26 cellular contexts compared by ENCODE assay signal in genomic region chr1:28302247-28302646, GRCh38. TPM values are rescaled to one million over a fixed set of nuclear protein-coding genes. Genes with fewer than 3 reads are reported as not detected.
DNase-seq lines count a peak whose midpoint lies in the region; ATAC-seq, FAIRE-seq and TF ChIP-seq lines count a peak whose summit lies in the region.
"Had no signal": no experiment of that assay in that cellular context is flagged by ENCODE, and none has a peak within 500 bp of the region (broad histone marks: within the 10 kb centered on the region; RNA-seq: fewer than 3 reads in every experiment).

No MANE protein-coding gene starts in this region.

- peaks cover 8% of the 10 kb centered on the region for H3K79me1 ChIP-seq in trophoblast cell (ENCODE audit: low read length)

- FAIRE-seq in HepG2 (lab: Jason Lieb, UNC) = no peak
- FAIRE-seq: A549, GM12878, GM12892, GM18507 had no signal

- H3K27me3 ChIP-seq in HepG2 (ENCODE audit: control insufficient read depth in 1 of 2, insufficient read depth in 2 of 2, low read length in 2 of 2) (no peaks in the 10 kb centered on the region), right lobe of liver (no peaks in the 10 kb centered on the region), trophoblast cell (ENCODE audit: insufficient read depth, low read length) (no peaks in the 10 kb centered on the region)
- H3K27me3 ChIP-seq: BE2C, BLaER1 had no signal

- no peaks in the 10 kb centered on the region for H3K27me3 Mint-ChIP-seq in activated naive CD4-positive, alpha-beta T cell treated with anti-CD3 and anti-CD28 coated beads, Interleukin-2, amount 50 U/mL, for 24 hours
- H3K27me3 Mint-ChIP-seq in activated naive CD4-positive, alpha-beta T cell treated with anti-CD3 and anti-CD28 coated beads for 36 hours (ENCODE audit: low read depth) = peaks cover under 1% of the 10 kb centered on the region
- H3K27me3 Mint-ChIP-seq: CD4-positive, alpha-beta memory T cell had no signal

- no peaks in the 10 kb centered on the region for H3K9me3 Mint-ChIP-seq in activated naive CD4-positive, alpha-beta T cell treated with anti-CD3 and anti-CD28 coated beads, Interleukin-2, amount 50 U/mL, for 24 hours
- no peaks in the 10 kb centered on the region for H3K9me3 Mint-ChIP-seq in activated naive CD4-positive, alpha-beta T cell treated with anti-CD3 and anti-CD28 coated beads for 36 hours
- H3K9me3 Mint-ChIP-seq: CD14-positive monocyte; CD8-positive, alpha-beta memory T cell had no signal

- no peak for TF ChIP-seq RAD21 in HepG2 (CRISPR knock-in tag; IDR thresholded peaks at IDR 0.05)

- CTCF ChIA-PET in activated naive CD4-positive, alpha-beta T cell treated with anti-CD3 and anti-CD28 coated beads for 36 hours (lab: Charles Lee) = interaction anchor here (0.5 to 1.3 kb wide), 4 partner anchors 19 to 638 kb away, joined by 3 to 6 read pairs (median 4); no protein-coding TSS in a partner anchor
- CTCF ChIA-PET in HepG2 (lab: Yijun Ruan, JAX; ENCODE audit: low intra/inter-chr PET ratio, low total read pairs) = no interaction called here

- H2BK5ac ChIP-seq in trophoblast cell (ENCODE audit: low read depth, low read length, poor library complexity) = no peak overlapping the region

- H3K4me2 ChIP-seq in HepG2 (ENCODE audit: low read depth, low read length) (no peak overlapping the region), trophoblast cell (ENCODE audit: low read length) (no peak overlapping the region)
- H3K4me2 ChIP-seq: A549, BLaER1 had no signal

- BruUV-seq in HepG2 (replicated peaks; lab: Mats Ljungman, UMichigan) = no TSS peak

- H3K4me3 ChIP-seq in HepG2 (replicated peaks in 1 of 3; ENCODE audit: insufficient read depth in 1 of 3, low read depth in 2 of 3, low read length in 3 of 3) (no peak overlapping the region), right lobe of liver (no peak overlapping the region), trophoblast cell (ENCODE audit: low read depth, low read length) (no peak overlapping the region)
- H3K4me3 ChIP-seq: A549, BLaER1, GM12878 had no signal

- peak overlapping the region; percentile 55 for H4K91ac ChIP-seq in trophoblast cell (ENCODE audit: low read depth, low read length)

- TF ChIP-seq EP300 in HepG2 (IDR thresholded peaks at IDR 0.05; ENCODE audit: low read depth in 2 of 2, low read length in 2 of 2) = no peak
- TF ChIP-seq EP300 in HepG2 (CRISPR knock-in tag; IDR thresholded peaks at IDR 0.05; ENCODE audit: borderline replicate concordance) = no peak

- H4K20me1 ChIP-seq in HepG2 (ENCODE audit: insufficient read depth, low read length) = no peaks in the 10 kb centered on the region
- H4K20me1 ChIP-seq: BLaER1 had no signal

- H3K9me3 ChIP-seq in HepG2 (ENCODE audit: low read length) (no peaks in the 10 kb centered on the region), right lobe of liver (no peaks in the 10 kb centered on the region), trophoblast cell (ENCODE audit: insufficient read depth, low read depth, low read length) (no peaks in the 10 kb centered on the region)
- H3K9me3 ChIP-seq: A549, BE2C, BLaER1 had no signal

- in situ Hi-C loops in HepG2 (cut with HindIII; ENCODE audit: extremely low pct_ligation_motif_present, low pct_unique_long_range_greater_than_20kb) = no loop called here

- POLR2A ChIA-PET in HepG2 (lab: Yijun Ruan, JAX) = no interaction called here

- peaks cover 24% of the 10 kb centered on the region for H3K4me1 ChIP-seq in HepG2 (ENCODE audit: insufficient read depth, low read length)
- peaks cover 0 to 4% (median 0%) of the 10 kb centered on the region in 4 donors for H3K4me1 ChIP-seq in right lobe of liver
- H3K4me1 ChIP-seq in trophoblast cell (ENCODE audit: control insufficient read depth in 1 of 2, insufficient read depth in 2 of 2, low read length in 2 of 2) = peaks cover 7 to 10% of the 10 kb centered on the region in 2 experiments
- H3K4me1 ChIP-seq: A549, BE2C had no signal

- H3K27ac ChIP-seq in HepG2 (ENCODE audit: extremely low read length, insufficient read depth, low read length) (no peak overlapping the region), right lobe of liver (no peak overlapping the region), trophoblast cell (ENCODE audit: low read depth, low read length) (no peak overlapping the region)
- H3K27ac ChIP-seq: 22Rv1, A549, BLaER1 had no signal

- peak overlapping the region; percentile 46 for H3K27ac Mint-ChIP-seq in activated naive CD4-positive, alpha-beta T cell treated with anti-CD3 and anti-CD28 coated beads, Interleukin-2, amount 50 U/mL, for 24 hours
- no peak overlapping the region for H3K27ac Mint-ChIP-seq in activated naive CD4-positive, alpha-beta T cell treated with anti-CD3 and anti-CD28 coated beads for 36 hours
- H3K27ac Mint-ChIP-seq: CD14-positive monocyte; CD4-positive, alpha-beta memory T cell; CD4-positive, CD25-positive, alpha-beta regulatory T cell had no signal

- H3K79me2 ChIP-seq in HepG2 (ENCODE audit: insufficient read depth, low read length) (no peaks in the 10 kb centered on the region), trophoblast cell (ENCODE audit: control insufficient read depth, insufficient read depth, low read length, poor library complexity) (peaks cover 1% of the 10 kb centered on the region)

- no peak overlapping the region for H4K8ac ChIP-seq in trophoblast cell (ENCODE audit: low read depth, low read length)

- peak overlapping the region; percentile 56 for H3K14ac ChIP-seq in trophoblast cell (ENCODE audit: low read length)

- TF ChIP-seq CTCF in HepG2 (CRISPR knock-in tag; IDR thresholded peaks at IDR 0.05) = no peak
- no peak for TF ChIP-seq CTCF in right lobe of liver (IDR thresholded peaks at IDR 0.05)

- no peak overlapping the region for H2AFZ ChIP-seq in HepG2 (ENCODE audit: low read length)
- no peak overlapping the region for H2AFZ ChIP-seq in trophoblast cell (ENCODE audit: insufficient read depth, low read length, poor library complexity)

- H3K4me3 Mint-ChIP-seq in activated naive CD4-positive, alpha-beta T cell treated with anti-CD3 and anti-CD28 coated beads, Interleukin-2, amount 50 U/mL, for 24 hours = no peak overlapping the region
- H3K4me3 Mint-ChIP-seq in activated naive CD4-positive, alpha-beta T cell treated with anti-CD3 and anti-CD28 coated beads for 36 hours = no peak overlapping the region
- H3K4me3 Mint-ChIP-seq: CD14-positive monocyte; CD4-positive, alpha-beta memory T cell; CD4-positive, CD25-positive, alpha-beta regulatory T cell; CD8-positive, alpha-beta memory T cell had no signal

- H3K9ac ChIP-seq in HepG2 (ENCODE audit: insufficient read depth, low read depth, low read length) (no peak overlapping the region), trophoblast cell (ENCODE audit: low read length) (no peak overlapping the region)
- H3K9ac ChIP-seq: BLaER1 had no signal

- H3K4ac ChIP-seq in trophoblast cell (ENCODE audit: low read depth, low read length) = no peak overlapping the region

- H3K4me1 Mint-ChIP-seq in activated naive CD4-positive, alpha-beta T cell treated with anti-CD3 and anti-CD28 coated beads, Interleukin-2, amount 50 U/mL, for 24 hours = no peaks in the 10 kb centered on the region
- no peaks in the 10 kb centered on the region for H3K4me1 Mint-ChIP-seq in activated naive CD4-positive, alpha-beta T cell treated with anti-CD3 and anti-CD28 coated beads for 36 hours (ENCODE audit: low read depth)
- H3K4me1 Mint-ChIP-seq: CD8-positive, alpha-beta memory T cell had no signal

- 24% methylated on average over 5 of the region's 5 CpGs for WGBS in HepG2 (ENCODE audit: low lambda C conversion rate)
- 89% methylated on average over 3 of the region's 5 CpGs for WGBS in right lobe of liver (ENCODE audit: insufficient coverage, low coverage, low lambda C conversion rate, missing lambda C conversion rate)
- no CpG with 5 or more reads among the region's 5 CpGs for WGBS in trophoblast cell (ENCODE audit: extremely low coverage, insufficient coverage, insufficient read length)

- H2AK5ac ChIP-seq in trophoblast cell (ENCODE audit: low read length) = no peak overlapping the region

- no peak for DNase-seq in activated naive CD4-positive, alpha-beta T cell treated with anti-CD3 and anti-CD28 coated beads for 36 hours
- DNase-seq in HepG2 (ENCODE audit: low spot score) = no peak
- DNase-seq in right lobe of liver = no peak
- peak in 1 of 2 donors; percentile 16 for DNase-seq in trophoblast cell
- no peak for DNase-seq in stimulated activated CD4-positive, alpha-beta T cell treated with anti-CD3 and anti-CD28 coated beads, Interleukin-2, amount 100 ng/mL, for 48 hours
- no peak for DNase-seq in NCI-H82 treated with DMSO at 0.1 percent for 48 hours (lab: John Stamatoyannopoulos, UW; ENCODE audit: unreplicated experiment)
- DNase-seq: BE2C; C1 segment of cervical spinal cord; CD4-positive, alpha-beta memory T cell; CD4-positive, CD25-positive, alpha-beta regulatory T cell; CD8-positive, alpha-beta memory T cell; COR-L47; DMS 273 treated with DMSO at 0.1 percent for 48 hours; DMS153; DMS53; DMS79; DND-41; GDM1 had no signal

- intact Hi-C loops in activated naive CD4-positive, alpha-beta T cell treated with anti-CD3 and anti-CD28 coated beads for 36 hours (cut with micrococcal nuclease) = no loop called here
- intact Hi-C loops in HepG2 (cut with micrococcal nuclease; ENCODE audit: unreplicated experiment) (no loop called here), right lobe of liver (cut with DNase I) (no loop called here)

- TF ChIP-seq POLR2A in HepG2 (IDR thresholded peaks at IDR 0.05; ENCODE audit: insufficient read depth in 1 of 2, low read depth in 2 of 2, low read length in 2 of 2) (no peak), right lobe of liver (IDR thresholded peaks at IDR 0.05) (no peak)

- no peaks in the 10 kb centered on the region for H3K36me3 Mint-ChIP-seq in activated naive CD4-positive, alpha-beta T cell treated with anti-CD3 and anti-CD28 coated beads, Interleukin-2, amount 50 U/mL, for 24 hours
- H3K36me3 Mint-ChIP-seq in activated naive CD4-positive, alpha-beta T cell treated with anti-CD3 and anti-CD28 coated beads for 36 hours (ENCODE audit: low read depth) = no peaks in the 10 kb centered on the region
- H3K36me3 Mint-ChIP-seq: CD14-positive monocyte; CD4-positive, alpha-beta memory T cell; CD4-positive, CD25-positive, alpha-beta regulatory T cell; CD8-positive, alpha-beta memory T cell had no signal

- no peak overlapping the region for H2BK120ac ChIP-seq in trophoblast cell (ENCODE audit: insufficient read depth, low read length, poor library complexity)

- no peak for ATAC-seq in HepG2
- no peak for ATAC-seq in right lobe of liver
- ATAC-seq: A549, GM12878 had no signal

- H3K18ac ChIP-seq in trophoblast cell (ENCODE audit: low read length) = no peak overlapping the region

- no peak overlapping the region for H3K23ac ChIP-seq in trophoblast cell (ENCODE audit: low read length)

- peak overlapping the region; percentile 13 for H2BK12ac ChIP-seq in trophoblast cell (ENCODE audit: low read length)

- no peak overlapping the region for H4K12ac ChIP-seq in trophoblast cell (ENCODE audit: low read depth, low read length)

- H3K36me3 ChIP-seq in HepG2 (replicated peaks in 1 of 2; ENCODE audit: control insufficient read depth in 1 of 2, insufficient read depth in 2 of 2, low read length in 2 of 2) (no peaks in the 10 kb centered on the region), right lobe of liver (no peaks in the 10 kb centered on the region), trophoblast cell (ENCODE audit: control insufficient read depth in 1 of 2, insufficient read depth in 2 of 2, low read length in 2 of 2) (no peaks in the 10 kb centered on the region)
- H3K36me3 ChIP-seq: BE2C, BLaER1 had no signal

RNA-seq across cellular contexts. Expression of gene MED18, which starts 26.6 kb away (rescaled TPM):
- 10 to 100 TPM; 13.2 to 13.3 TPM for total RNA-seq in activated naive CD4-positive, alpha-beta T cell treated with anti-CD3 and anti-CD28 coated beads for 36 hours
- total RNA-seq in HepG2 (2016; rRNA removed; fragmentation: Illumina TruSeq; extraction: Trizol) = 21.0 and 28.8 TPM in 2 replicates
- 7.0 and 7.5 TPM in 2 replicates for total RNA-seq in HepG2 (2016; cell fraction: cytosol; rRNA removed; fragmentation: Illumina TruSeq; extraction: Trizol; ENCODE audit: low read depth)
- 20.7 and 32.3 TPM in 2 replicates for total RNA-seq in HepG2 (2016; cell fraction: insoluble cytoplasmic fraction; rRNA removed; fragmentation: Illumina TruSeq; extraction: Trizol)
- total RNA-seq in HepG2 (2016; cell fraction: membrane; rRNA removed; fragmentation: Illumina TruSeq; extraction: Trizol) = 10.5 and 12.8 TPM in 2 replicates
- 7.0 and 9.3 TPM in 2 replicates for total RNA-seq in HepG2 (2016; cell fraction: nucleus; rRNA removed; fragmentation: Illumina TruSeq; extraction: Trizol)
- 11.7 and 14.4 TPM in 2 replicates for polyA plus RNA-seq in HepG2 (2011; rRNA removed)
- 16.5 and 19.8 TPM in 2 replicates for polyA plus RNA-seq in HepG2 (2011; cell fraction: cytosol; rRNA removed)
- 10.4 and 11.6 TPM in 2 replicates for polyA plus RNA-seq in HepG2 (2011; cell fraction: nucleus; rRNA removed)
- 9.5 and 13.0 TPM in 2 replicates for polyA plus RNA-seq in HepG2 (2012)
- 2.8 and 3.8 TPM in 2 replicates for polyA plus RNA-seq in HepG2 (2016; cell fraction: cytosol; fragmentation: Illumina TruSeq; extraction: Trizol; ENCODE audit: low read depth)
- polyA plus RNA-seq in HepG2 (2016; cell fraction: insoluble cytoplasmic fraction; fragmentation: Illumina TruSeq; extraction: Trizol; ENCODE audit: low read depth) = 26.5 and 30.0 TPM in 2 replicates
- polyA plus RNA-seq in HepG2 (2016; cell fraction: membrane; fragmentation: Illumina TruSeq; extraction: Trizol; ENCODE audit: low read depth) = 4.9 and 5.6 TPM in 2 replicates
- polyA plus RNA-seq in HepG2 (2016; cell fraction: nucleus; fragmentation: Illumina TruSeq; extraction: Trizol; ENCODE audit: insufficient read depth, low read depth) = 14.7 and 18.3 TPM in 2 replicates
- polyA minus RNA-seq in HepG2 (2011; rRNA and poly(A)+ RNA removed; ENCODE audit: low replicate concordance) = 28.2 and 57.8 TPM in 2 replicates
- polyA minus RNA-seq in HepG2 (2011; cell fraction: cytosol; rRNA and poly(A)+ RNA removed) = 13.0 and 15.4 TPM in 2 replicates
- 3.6 and 4.2 TPM in 2 replicates for polyA minus RNA-seq in HepG2 (2011; cell fraction: nucleus; rRNA and poly(A)+ RNA removed)
- 10 to 100 TPM in 4 of 6 experiments, 1 to 10 TPM in 2; 9.1 to 16.4 (median 11.8) TPM for total RNA-seq in right lobe of liver
- polyA plus RNA-seq in trophoblast cell (2013) = 10.3 and 10.6 TPM in 2 replicates

RNA-seq across cellular contexts. Expression of gene SESN2, which starts 42.9 kb away (rescaled TPM):
- total RNA-seq in activated naive CD4-positive, alpha-beta T cell treated with anti-CD3 and anti-CD28 coated beads for 36 hours = 10 to 100 TPM; 46.2 to 46.9 TPM
- total RNA-seq in HepG2 (2016; rRNA removed; fragmentation: Illumina TruSeq; extraction: Trizol) (10.4 and 13.2 TPM in 2 replicates), right lobe of liver (10 to 100 TPM in 4 of 6 experiments, 1 to 10 TPM in 2; 4.5 to 17.9 (median 14.0) TPM)
- total RNA-seq in HepG2 (2016; cell fraction: cytosol; rRNA removed; fragmentation: Illumina TruSeq; extraction: Trizol; ENCODE audit: low read depth) = 2.1 and 2.5 TPM in 2 replicates
- total RNA-seq in HepG2 (2016; cell fraction: insoluble cytoplasmic fraction; rRNA removed; fragmentation: Illumina TruSeq; extraction: Trizol) = 10.0 and 12.0 TPM in 2 replicates
- 5.6 and 7.1 TPM in 2 replicates for total RNA-seq in HepG2 (2016; cell fraction: membrane; rRNA removed; fragmentation: Illumina TruSeq; extraction: Trizol)
- 8.1 and 8.4 TPM in 2 replicates for total RNA-seq in HepG2 (2016; cell fraction: nucleus; rRNA removed; fragmentation: Illumina TruSeq; extraction: Trizol)
- polyA plus RNA-seq in HepG2 (2011; rRNA removed) = 19.1 and 24.8 TPM in 2 replicates
- polyA plus RNA-seq in HepG2 (2011; cell fraction: cytosol; rRNA removed) = 11.7 and 14.9 TPM in 2 replicates
- 26.7 and 32.2 TPM in 2 replicates for polyA plus RNA-seq in HepG2 (2011; cell fraction: nucleus; rRNA removed)
- polyA plus RNA-seq in HepG2 (2012) = 7.3 and 18.2 TPM in 2 replicates
- 1.3 and 1.4 TPM in 2 replicates for polyA plus RNA-seq in HepG2 (2016; cell fraction: cytosol; fragmentation: Illumina TruSeq; extraction: Trizol; ENCODE audit: low read depth)
- 9.6 and 12.1 TPM in 2 replicates for polyA plus RNA-seq in HepG2 (2016; cell fraction: insoluble cytoplasmic fraction; fragmentation: Illumina TruSeq; extraction: Trizol; ENCODE audit: low read depth)
- 4.3 and 4.7 TPM in 2 replicates for polyA plus RNA-seq in HepG2 (2016; cell fraction: membrane; fragmentation: Illumina TruSeq; extraction: Trizol; ENCODE audit: low read depth)
- polyA plus RNA-seq in HepG2 (2016; cell fraction: nucleus; fragmentation: Illumina TruSeq; extraction: Trizol; ENCODE audit: insufficient read depth, low read depth) = 14.7 and 15.5 TPM in 2 replicates
- 21.9 and 39.6 TPM in 2 replicates for polyA minus RNA-seq in HepG2 (2011; rRNA and poly(A)+ RNA removed; ENCODE audit: low replicate concordance)
- 9.8 and 11.5 TPM in 2 replicates for polyA minus RNA-seq in HepG2 (2011; cell fraction: cytosol; rRNA and poly(A)+ RNA removed)
- 11.8 and 11.9 TPM in 2 replicates for polyA minus RNA-seq in HepG2 (2011; cell fraction: nucleus; rRNA and poly(A)+ RNA removed)
- 58.3 and 60.8 TPM in 2 replicates for polyA plus RNA-seq in trophoblast cell (2013)
